8 cellular contexts compared by ENCODE assay signal in genomic region chr3:53346514-53346913, GRCh38. TPM values are rescaled to one million over a fixed set of nuclear protein-coding genes. Genes with fewer than 3 reads are reported as not detected.
DNase-seq lines count a peak whose midpoint lies in the region; ATAC-seq and TF ChIP-seq lines count a peak whose summit lies in the region.

No MANE protein-coding gene starts in this region.

- peak overlapping the region; percentile 99 for H3K27ac Mint-ChIP-seq in activated T-helper 17 cell treated with anti-CD3 and anti-CD28 coated beads, Interleukin-2, amount 50 U/mL, for 72 hours
- H3K27ac Mint-ChIP-seq in stimulated activated naive B cell treated with anti-CD40 and anti-IgM and Interleukin-4, amounts not matched to agents 10 μg/mL and 1 μg/mL and 100 μg/mL, for 72 hours, result peak overlapping the region; percentile 99

- H3K27me3 Mint-ChIP-seq in activated T-helper 17 cell treated with anti-CD3 and anti-CD28 coated beads, Interleukin-2, amount 50 U/mL, for 72 hours, result no peaks in the 10 kb centered on the region
- no peaks in the 10 kb centered on the region for H3K27me3 Mint-ChIP-seq in stimulated activated naive B cell treated with anti-CD40 and anti-IgM and Interleukin-4, amounts not matched to agents 10 μg/mL and 1 μg/mL and 100 μg/mL, for 72 hours

- peaks cover 18% of the 10 kb centered on the region for H3K4me1 Mint-ChIP-seq in activated T-helper 17 cell treated with anti-CD3 and anti-CD28 coated beads, Interleukin-2, amount 50 U/mL, for 72 hours
- H3K4me1 Mint-ChIP-seq in stimulated activated naive B cell treated with anti-CD40 and anti-IgM and Interleukin-4, amounts not matched to agents 10 μg/mL and 1 μg/mL and 100 μg/mL, for 72 hours, result peaks cover 8 to 21% of the 10 kb centered on the region in 2 donors

- peaks cover 49% of the 10 kb centered on the region for H3K36me3 Mint-ChIP-seq in activated T-helper 17 cell treated with anti-CD3 and anti-CD28 coated beads, Interleukin-2, amount 50 U/mL, for 72 hours (ENCODE audit: low read depth)
- peaks cover 14 to 18% of the 10 kb centered on the region in 2 donors for H3K36me3 Mint-ChIP-seq in stimulated activated naive B cell treated with anti-CD40 and anti-IgM and Interleukin-4, amounts not matched to agents 10 μg/mL and 1 μg/mL and 100 μg/mL, for 72 hours

- no peaks in the 10 kb centered on the region for H3K9me3 Mint-ChIP-seq in activated T-helper 17 cell treated with anti-CD3 and anti-CD28 coated beads, Interleukin-2, amount 50 U/mL, for 72 hours
- H3K9me3 Mint-ChIP-seq in stimulated activated naive B cell treated with anti-CD40 and anti-IgM and Interleukin-4, amounts not matched to agents 10 μg/mL and 1 μg/mL and 100 μg/mL, for 72 hours, result no peaks in the 10 kb centered on the region

- H3K4me1 ChIP-seq in iPS-20b (ENCODE audit: insufficient read depth, low read length), result peaks cover 2% of the 10 kb centered on the region; the same call in 1 of the 2 replicates

- no peaks in the 10 kb centered on the region for H3K27me3 ChIP-seq in iPS-20b (ENCODE audit: insufficient read depth, low read length)

- peak; percentile 30 for DNase-seq in ACHN
- DNase-seq in GM20000 (ENCODE audit: low spot score), result peak; percentile 14
- no peak for DNase-seq in stimulated activated naive B cell treated with anti-CD40 and anti-IgM and Interleukin-4, amounts not matched to agents 10 μg/mL and 1 μg/mL and 100 μg/mL, for 72 hours
- DNase-seq in NCI-H226, result no peak

- H3K9ac ChIP-seq in iPS-20b (ENCODE audit: low read depth, low read length), result peak overlapping the region; percentile 98

- H3K36me3 ChIP-seq in iPS-20b (ENCODE audit: insufficient read depth, low read depth, low read length), result peaks cover 26% of the 10 kb centered on the region

- peak overlapping the region; percentile 98 for H3K4me3 Mint-ChIP-seq in activated T-helper 17 cell treated with anti-CD3 and anti-CD28 coated beads, Interleukin-2, amount 50 U/mL, for 72 hours
- H3K4me3 Mint-ChIP-seq in stimulated activated naive B cell treated with anti-CD40 and anti-IgM and Interleukin-4, amounts not matched to agents 10 μg/mL and 1 μg/mL and 100 μg/mL, for 72 hours, result peak overlapping the region; percentile 97 to 98

- in situ Hi-C loops in ACHN (cut with HindIII; ENCODE audit: low pct_ligation_motif_present, low pct_unique_long_range_greater_than_20kb, low sequenced_read_pairs), result no loop called here

- H3K9me3 ChIP-seq in iPS-20b (ENCODE audit: insufficient read depth, low read depth, low read length), result no peaks in the 10 kb centered on the region

- no peak for ATAC-seq in activated T-helper 17 cell treated with anti-CD3 and anti-CD28 coated beads, Interleukin-2, amount 50 U/mL, for 72 hours (replicated peaks)
- no peak for ATAC-seq in stimulated activated naive B cell treated with anti-CD40 and anti-IgM and Interleukin-4, amounts not matched to agents 10 μg/mL and 1 μg/mL and 100 μg/mL, for 72 hours (replicated peaks)
- ATAC-seq in GM18907 (IDR thresholded peaks at IDR 0.05; ENCODE audit: unreplicated experiment) (no peak), GM18519 (IDR thresholded peaks at IDR 0.05; ENCODE audit: low FRiP score, unreplicated experiment) (no peak)

- TF ChIP-seq CTCF in GM20000 (IDR thresholded peaks at IDR 0.05; ENCODE audit: extremely low read depth, missing control alignments), result no peak

- H3K27ac ChIP-seq in iPS-20b (ENCODE audit: low read length), result no peak overlapping the region

- H3K4me3 ChIP-seq in iPS-20b (ENCODE audit: low read length), result peak overlapping the region; percentile 89

RNA-seq across cellular contexts. Expression of gene DCP1A, which starts 0.8 kb away (rescaled TPM):
- total RNA-seq in activated T-helper 17 cell treated with anti-CD3 and anti-CD28 coated beads, Interleukin-2, amount 50 U/mL, for 72 hours, result 10 to 100 TPM; 30.4 to 38.1 TPM

Comparison
In these comparisons a context has a peak if more than half of its experiments do, and no peak if none do; other contexts are left out.
1. DNase-seq: peak in ACHN (single experiment) and GM20000 (single experiment); none in stimulated activated naive B cell treated with anti-CD40 and anti-IgM and Interleukin-4, amounts not matched to agents 10 μg/mL and 1 μg/mL and 100 μg/mL, for 72 hours (single experiment) and NCI-H226 (single experiment).